1 cellular context compared by ENCODE assay signal in the genomic region with DNA sequence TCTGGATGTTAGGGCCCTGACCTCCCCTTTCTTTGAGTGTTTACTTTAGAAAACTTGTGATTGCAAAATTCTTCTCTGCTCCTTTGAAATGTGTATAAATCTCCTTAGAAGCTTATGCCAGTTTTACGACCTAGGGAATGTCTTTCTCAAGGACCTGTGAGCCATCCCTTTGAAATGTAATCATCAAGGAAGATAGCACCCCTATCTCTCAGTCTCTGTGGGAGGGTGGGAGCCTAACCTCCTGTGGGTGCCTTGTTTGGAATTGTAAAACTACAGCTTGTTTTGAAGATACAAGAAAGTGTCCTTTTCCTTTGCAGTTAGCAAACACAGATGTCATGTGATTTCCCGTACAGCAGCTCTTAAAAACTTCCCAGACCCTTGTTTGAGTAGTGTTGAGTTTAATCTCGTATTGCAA.
TF ChIP-seq lines count a peak whose summit lies in the region.

No MANE protein-coding gene starts in this region.

TF ChIP-seq in K562, 482 proteins besides CTCF, POLR2A, EP300 and RAD21 (continues in another document):
- TF ChIP-seq ZNF551 (CRISPR knock-in tag; IDR thresholded peaks at IDR 0.05), result no peak
- no peak for TF ChIP-seq PHTF2 (CRISPR knock-in tag; IDR thresholded peaks at IDR 0.05)
- no peak for TF ChIP-seq ILK (tag; IDR thresholded peaks at IDR 0.05; ENCODE audit: borderline replicate concordance, low read depth)
- no peak for TF ChIP-seq ZC3H8 (IDR thresholded peaks at IDR 0.05)
- TF ChIP-seq ZNF239 (CRISPR knock-in tag; IDR thresholded peaks at IDR 0.05), result no peak
- TF ChIP-seq ZNF561 (CRISPR knock-in tag; conservative IDR thresholded peaks at IDR 0.05), result no peak
- TF ChIP-seq ZBTB5 (IDR thresholded peaks at IDR 0.05), result no peak
- TF ChIP-seq CEBPB (tag; IDR thresholded peaks at IDR 0.05), result peak; percentile 65
- TF ChIP-seq ZNF764 (CRISPR knock-in tag; IDR thresholded peaks at IDR 0.05; ENCODE audit: low read depth), result no peak
- no peak for TF ChIP-seq POLR2G (IDR thresholded peaks at IDR 0.05; ENCODE audit: low read depth, low read length)
- TF ChIP-seq, protein P1, sequence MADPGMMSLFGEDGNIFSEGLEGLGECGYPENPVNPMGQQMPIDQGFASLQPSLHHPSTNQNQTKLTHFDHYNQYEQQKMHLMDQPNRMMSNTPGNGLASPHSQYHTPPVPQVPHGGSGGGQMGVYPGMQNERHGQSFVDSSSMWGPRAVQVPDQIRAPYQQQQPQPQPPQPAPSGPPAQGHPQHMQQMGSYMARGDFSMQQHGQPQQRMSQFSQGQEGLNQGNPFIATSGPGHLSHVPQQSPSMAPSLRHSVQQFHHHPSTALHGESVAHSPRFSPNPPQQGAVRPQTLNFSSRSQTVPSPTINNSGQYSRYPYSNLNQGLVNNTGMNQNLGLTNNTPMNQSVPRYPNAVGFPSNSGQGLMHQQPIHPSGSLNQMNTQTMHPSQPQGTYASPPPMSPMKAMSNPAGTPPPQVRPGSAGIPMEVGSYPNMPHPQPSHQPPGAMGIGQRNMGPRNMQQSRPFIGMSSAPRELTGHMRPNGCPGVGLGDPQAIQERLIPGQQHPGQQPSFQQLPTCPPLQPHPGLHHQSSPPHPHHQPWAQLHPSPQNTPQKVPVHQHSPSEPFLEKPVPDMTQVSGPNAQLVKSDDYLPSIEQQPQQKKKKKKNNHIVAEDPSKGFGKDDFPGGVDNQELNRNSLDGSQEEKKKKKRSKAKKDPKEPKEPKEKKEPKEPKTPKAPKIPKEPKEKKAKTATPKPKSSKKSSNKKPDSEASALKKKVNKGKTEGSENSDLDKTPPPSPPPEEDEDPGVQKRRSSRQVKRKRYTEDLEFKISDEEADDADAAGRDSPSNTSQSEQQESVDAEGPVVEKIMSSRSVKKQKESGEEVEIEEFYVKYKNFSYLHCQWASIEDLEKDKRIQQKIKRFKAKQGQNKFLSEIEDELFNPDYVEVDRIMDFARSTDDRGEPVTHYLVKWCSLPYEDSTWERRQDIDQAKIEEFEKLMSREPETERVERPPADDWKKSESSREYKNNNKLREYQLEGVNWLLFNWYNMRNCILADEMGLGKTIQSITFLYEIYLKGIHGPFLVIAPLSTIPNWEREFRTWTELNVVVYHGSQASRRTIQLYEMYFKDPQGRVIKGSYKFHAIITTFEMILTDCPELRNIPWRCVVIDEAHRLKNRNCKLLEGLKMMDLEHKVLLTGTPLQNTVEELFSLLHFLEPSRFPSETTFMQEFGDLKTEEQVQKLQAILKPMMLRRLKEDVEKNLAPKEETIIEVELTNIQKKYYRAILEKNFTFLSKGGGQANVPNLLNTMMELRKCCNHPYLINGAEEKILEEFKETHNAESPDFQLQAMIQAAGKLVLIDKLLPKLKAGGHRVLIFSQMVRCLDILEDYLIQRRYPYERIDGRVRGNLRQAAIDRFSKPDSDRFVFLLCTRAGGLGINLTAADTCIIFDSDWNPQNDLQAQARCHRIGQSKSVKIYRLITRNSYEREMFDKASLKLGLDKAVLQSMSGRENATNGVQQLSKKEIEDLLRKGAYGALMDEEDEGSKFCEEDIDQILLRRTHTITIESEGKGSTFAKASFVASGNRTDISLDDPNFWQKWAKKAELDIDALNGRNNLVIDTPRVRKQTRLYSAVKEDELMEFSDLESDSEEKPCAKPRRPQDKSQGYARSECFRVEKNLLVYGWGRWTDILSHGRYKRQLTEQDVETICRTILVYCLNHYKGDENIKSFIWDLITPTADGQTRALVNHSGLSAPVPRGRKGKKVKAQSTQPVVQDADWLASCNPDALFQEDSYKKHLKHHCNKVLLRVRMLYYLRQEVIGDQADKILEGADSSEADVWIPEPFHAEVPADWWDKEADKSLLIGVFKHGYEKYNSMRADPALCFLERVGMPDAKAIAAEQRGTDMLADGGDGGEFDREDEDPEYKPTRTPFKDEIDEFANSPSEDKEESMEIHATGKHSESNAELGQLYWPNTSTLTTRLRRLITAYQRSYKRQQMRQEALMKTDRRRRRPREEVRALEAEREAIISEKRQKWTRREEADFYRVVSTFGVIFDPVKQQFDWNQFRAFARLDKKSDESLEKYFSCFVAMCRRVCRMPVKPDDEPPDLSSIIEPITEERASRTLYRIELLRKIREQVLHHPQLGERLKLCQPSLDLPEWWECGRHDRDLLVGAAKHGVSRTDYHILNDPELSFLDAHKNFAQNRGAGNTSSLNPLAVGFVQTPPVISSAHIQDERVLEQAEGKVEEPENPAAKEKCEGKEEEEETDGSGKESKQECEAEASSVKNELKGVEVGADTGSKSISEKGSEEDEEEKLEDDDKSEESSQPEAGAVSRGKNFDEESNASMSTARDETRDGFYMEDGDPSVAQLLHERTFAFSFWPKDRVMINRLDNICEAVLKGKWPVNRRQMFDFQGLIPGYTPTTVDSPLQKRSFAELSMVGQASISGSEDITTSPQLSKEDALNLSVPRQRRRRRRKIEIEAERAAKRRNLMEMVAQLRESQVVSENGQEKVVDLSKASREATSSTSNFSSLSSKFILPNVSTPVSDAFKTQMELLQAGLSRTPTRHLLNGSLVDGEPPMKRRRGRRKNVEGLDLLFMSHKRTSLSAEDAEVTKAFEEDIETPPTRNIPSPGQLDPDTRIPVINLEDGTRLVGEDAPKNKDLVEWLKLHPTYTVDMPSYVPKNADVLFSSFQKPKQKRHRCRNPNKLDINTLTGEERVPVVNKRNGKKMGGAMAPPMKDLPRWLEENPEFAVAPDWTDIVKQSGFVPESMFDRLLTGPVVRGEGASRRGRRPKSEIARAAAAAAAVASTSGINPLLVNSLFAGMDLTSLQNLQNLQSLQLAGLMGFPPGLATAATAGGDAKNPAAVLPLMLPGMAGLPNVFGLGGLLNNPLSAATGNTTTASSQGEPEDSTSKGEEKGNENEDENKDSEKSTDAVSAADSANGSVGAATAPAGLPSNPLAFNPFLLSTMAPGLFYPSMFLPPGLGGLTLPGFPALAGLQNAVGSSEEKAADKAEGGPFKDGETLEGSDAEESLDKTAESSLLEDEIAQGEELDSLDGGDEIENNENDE (IDR thresholded peaks at IDR 0.05; ENCODE audit: low read depth, low read length), result no peak
- no peak for TF ChIP-seq PHB2 (IDR thresholded peaks at IDR 0.05; ENCODE audit: low read depth)
- peak in 1 of 2 experiments; percentile 40; a peak in 1 of 4 replicates for TF ChIP-seq FOXA3 (CRISPR knock-in tag; conservative IDR thresholded peaks at IDR 0.05 in 1 of 2, IDR thresholded peaks at IDR 0.05 in 1 of 2)
- TF ChIP-seq E2F4 (CRISPR knock-in tag; IDR thresholded peaks at IDR 0.05; ENCODE audit: low read depth), result no peak
- no peak for TF ChIP-seq ZC3H4 (CRISPR knock-in tag; IDR thresholded peaks at IDR 0.05; ENCODE audit: borderline replicate concordance)
- TF ChIP-seq CBFA2T3 (IDR thresholded peaks at IDR 0.05), result 0 out of 2 replicates have a peak, but pooled peaks have one; percentile 3
- TF ChIP-seq FOXP1 (CRISPR knock-in tag; IDR thresholded peaks at IDR 0.05), result no peak
- TF ChIP-seq, protein P2, sequence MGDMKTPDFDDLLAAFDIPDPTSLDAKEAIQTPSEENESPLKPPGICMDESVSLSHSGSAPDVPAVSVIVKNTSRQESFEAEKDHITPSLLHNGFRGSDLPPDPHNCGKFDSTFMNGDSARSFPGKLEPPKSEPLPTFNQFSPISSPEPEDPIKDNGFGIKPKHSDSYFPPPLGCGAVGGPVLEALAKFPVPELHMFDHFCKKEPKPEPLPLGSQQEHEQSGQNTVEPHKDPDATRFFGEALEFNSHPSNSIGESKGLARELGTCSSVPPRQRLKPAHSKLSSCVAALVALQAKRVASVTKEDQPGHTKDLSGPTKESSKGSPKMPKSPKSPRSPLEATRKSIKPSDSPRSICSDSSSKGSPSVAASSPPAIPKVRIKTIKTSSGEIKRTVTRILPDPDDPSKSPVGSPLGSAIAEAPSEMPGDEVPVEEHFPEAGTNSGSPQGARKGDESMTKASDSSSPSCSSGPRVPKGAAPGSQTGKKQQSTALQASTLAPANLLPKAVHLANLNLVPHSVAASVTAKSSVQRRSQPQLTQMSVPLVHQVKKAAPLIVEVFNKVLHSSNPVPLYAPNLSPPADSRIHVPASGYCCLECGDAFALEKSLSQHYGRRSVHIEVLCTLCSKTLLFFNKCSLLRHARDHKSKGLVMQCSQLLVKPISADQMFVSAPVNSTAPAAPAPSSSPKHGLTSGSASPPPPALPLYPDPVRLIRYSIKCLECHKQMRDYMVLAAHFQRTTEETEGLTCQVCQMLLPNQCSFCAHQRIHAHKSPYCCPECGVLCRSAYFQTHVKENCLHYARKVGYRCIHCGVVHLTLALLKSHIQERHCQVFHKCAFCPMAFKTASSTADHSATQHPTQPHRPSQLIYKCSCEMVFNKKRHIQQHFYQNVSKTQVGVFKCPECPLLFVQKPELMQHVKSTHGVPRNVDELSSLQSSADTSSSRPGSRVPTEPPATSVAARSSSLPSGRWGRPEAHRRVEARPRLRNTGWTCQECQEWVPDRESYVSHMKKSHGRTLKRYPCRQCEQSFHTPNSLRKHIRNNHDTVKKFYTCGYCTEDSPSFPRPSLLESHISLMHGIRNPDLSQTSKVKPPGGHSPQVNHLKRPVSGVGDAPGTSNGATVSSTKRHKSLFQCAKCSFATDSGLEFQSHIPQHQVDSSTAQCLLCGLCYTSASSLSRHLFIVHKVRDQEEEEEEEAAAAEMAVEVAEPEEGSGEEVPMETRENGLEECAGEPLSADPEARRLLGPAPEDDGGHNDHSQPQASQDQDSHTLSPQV (IDR thresholded peaks at IDR 0.05), result no peak
- no peak for TF ChIP-seq GTF2B (IDR thresholded peaks at IDR 0.05; ENCODE audit: extremely low read depth, insufficient read length)
- TF ChIP-seq GATA2 (CRISPR knock-in tag; IDR thresholded peaks at IDR 0.05), result no peak
- TF ChIP-seq ELF1 (tag; IDR thresholded peaks at IDR 0.05), result no peak
- TF ChIP-seq, protein P3, sequence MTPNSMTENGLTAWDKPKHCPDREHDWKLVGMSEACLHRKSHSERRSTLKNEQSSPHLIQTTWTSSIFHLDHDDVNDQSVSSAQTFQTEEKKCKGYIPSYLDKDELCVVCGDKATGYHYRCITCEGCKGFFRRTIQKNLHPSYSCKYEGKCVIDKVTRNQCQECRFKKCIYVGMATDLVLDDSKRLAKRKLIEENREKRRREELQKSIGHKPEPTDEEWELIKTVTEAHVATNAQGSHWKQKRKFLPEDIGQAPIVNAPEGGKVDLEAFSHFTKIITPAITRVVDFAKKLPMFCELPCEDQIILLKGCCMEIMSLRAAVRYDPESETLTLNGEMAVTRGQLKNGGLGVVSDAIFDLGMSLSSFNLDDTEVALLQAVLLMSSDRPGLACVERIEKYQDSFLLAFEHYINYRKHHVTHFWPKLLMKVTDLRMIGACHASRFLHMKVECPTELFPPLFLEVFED (CRISPR knock-in tag; conservative IDR thresholded peaks at IDR 0.05), result no peak
- TF ChIP-seq ZNF347 (CRISPR knock-in tag; IDR thresholded peaks at IDR 0.05; ENCODE audit: low read depth), result no peak
- peak; percentile 71; the same call in 1 of the 2 replicates for TF ChIP-seq ZNF75A (CRISPR knock-in tag; IDR thresholded peaks at IDR 0.05)
- TF ChIP-seq NFXL1 (CRISPR knock-in tag; IDR thresholded peaks at IDR 0.05), result no peak
- TF ChIP-seq FOXM1 (IDR thresholded peaks at IDR 0.05; ENCODE audit: low read depth), result no peak
- no peak for TF ChIP-seq FOXM1 (CRISPR knock-in tag; IDR thresholded peaks at IDR 0.05; ENCODE audit: low read depth)
- TF ChIP-seq JUNB (CRISPR knock-in tag; conservative IDR thresholded peaks at IDR 0.05), result no peak
- TF ChIP-seq ELF4 (CRISPR knock-in tag; IDR thresholded peaks at IDR 0.05), result no peak
- TF ChIP-seq RCOR1 (IDR thresholded peaks at IDR 0.05; ENCODE audit: borderline replicate concordance in 1 of 2, low read depth in 2 of 2, low read length in 2 of 2), result no peak
- TF ChIP-seq EWSR1 (IDR thresholded peaks at IDR 0.05; ENCODE audit: borderline replicate concordance, low read depth, partially characterized antibody), result no peak
- TF ChIP-seq E2F1 (CRISPR knock-in tag; IDR thresholded peaks at IDR 0.05), result no peak
- TF ChIP-seq RBM25 (IDR thresholded peaks at IDR 0.05; ENCODE audit: low read depth, low read length, severe bottlenecking), result no peak
- no peak for TF ChIP-seq RBM22 (IDR thresholded peaks at IDR 0.05; ENCODE audit: low read depth, low read length, poor library complexity, severe bottlenecking)
- TF ChIP-seq CEBPG (CRISPR knock-in tag; IDR thresholded peaks at IDR 0.05), result no peak
- peak in 1 of 2 experiments; percentile 35; a peak in 2 of 4 replicates for TF ChIP-seq CEBPG (tag; conservative IDR thresholded peaks at IDR 0.05 in 1 of 2, IDR thresholded peaks at IDR 0.05 in 1 of 2)
- TF ChIP-seq PHF20 (IDR thresholded peaks at IDR 0.05; ENCODE audit: partially characterized antibody), result no peak
- no peak for TF ChIP-seq PRPF4 (IDR thresholded peaks at IDR 0.05; ENCODE audit: insufficient read depth, low read depth, low read length, poor library complexity, severe bottlenecking)
